1 cellular context compared by ENCODE assay signal in the genomic region with DNA sequence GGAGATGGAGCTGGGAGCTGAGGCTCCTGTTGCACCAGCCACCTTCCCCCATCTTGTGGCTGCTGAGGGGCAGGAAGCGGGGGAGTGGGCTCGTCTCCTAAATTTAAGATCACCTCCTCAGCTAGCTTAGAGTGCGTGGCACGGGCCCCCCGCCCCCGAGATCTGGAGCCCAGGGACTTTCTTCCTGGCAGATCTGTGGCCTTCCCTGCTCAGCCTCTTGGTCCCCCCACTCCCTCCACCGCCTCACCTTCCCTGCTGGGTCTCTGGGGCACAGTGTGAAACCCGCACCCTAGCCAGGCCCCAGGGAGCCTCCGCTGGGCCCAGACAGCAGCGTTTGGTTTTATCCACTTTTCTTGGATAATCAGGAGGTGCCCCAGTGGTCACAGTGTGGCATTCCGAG.
TF ChIP-seq lines count a peak whose summit lies in the region.

No MANE protein-coding gene starts in this region.

TF ChIP-seq in GM12878, 131 proteins besides CTCF, POLR2A, EP300 and RAD21:
- no peak for TF ChIP-seq BMI1 (IDR thresholded peaks at IDR 0.05; ENCODE audit: borderline replicate concordance)
- no peak for TF ChIP-seq PML (IDR thresholded peaks at IDR 0.05; ENCODE audit: low read length)
- no peak for TF ChIP-seq TAF1 (IDR thresholded peaks at IDR 0.05; ENCODE audit: borderline replicate concordance, low read depth, low read length)
- TF ChIP-seq ZNF384 (IDR thresholded peaks at IDR 0.05; ENCODE audit: borderline replicate concordance, low read depth, low read length): no peak
- TF ChIP-seq YY1 (IDR thresholded peaks at IDR 0.05; ENCODE audit: low read depth, low read length): no peak
- TF ChIP-seq CEBPB (IDR thresholded peaks at IDR 0.05; ENCODE audit: borderline replicate concordance in 1 of 2, low read depth in 2 of 2, low read length in 2 of 2): no peak
- TF ChIP-seq HCFC1 (IDR thresholded peaks at IDR 0.05; ENCODE audit: low read length): no peak
- no peak for TF ChIP-seq CREB1 (IDR thresholded peaks at IDR 0.05; ENCODE audit: low read depth)
- no peak for TF ChIP-seq JUNB (IDR thresholded peaks at IDR 0.05)
- TF ChIP-seq SUPT20H (IDR thresholded peaks at IDR 0.05; ENCODE audit: borderline replicate concordance, control insufficient read depth, low read depth, low read length): no peak
- TF ChIP-seq SMC3 (IDR thresholded peaks at IDR 0.05; ENCODE audit: borderline replicate concordance, low read length): no peak
- TF ChIP-seq, protein P1, sequence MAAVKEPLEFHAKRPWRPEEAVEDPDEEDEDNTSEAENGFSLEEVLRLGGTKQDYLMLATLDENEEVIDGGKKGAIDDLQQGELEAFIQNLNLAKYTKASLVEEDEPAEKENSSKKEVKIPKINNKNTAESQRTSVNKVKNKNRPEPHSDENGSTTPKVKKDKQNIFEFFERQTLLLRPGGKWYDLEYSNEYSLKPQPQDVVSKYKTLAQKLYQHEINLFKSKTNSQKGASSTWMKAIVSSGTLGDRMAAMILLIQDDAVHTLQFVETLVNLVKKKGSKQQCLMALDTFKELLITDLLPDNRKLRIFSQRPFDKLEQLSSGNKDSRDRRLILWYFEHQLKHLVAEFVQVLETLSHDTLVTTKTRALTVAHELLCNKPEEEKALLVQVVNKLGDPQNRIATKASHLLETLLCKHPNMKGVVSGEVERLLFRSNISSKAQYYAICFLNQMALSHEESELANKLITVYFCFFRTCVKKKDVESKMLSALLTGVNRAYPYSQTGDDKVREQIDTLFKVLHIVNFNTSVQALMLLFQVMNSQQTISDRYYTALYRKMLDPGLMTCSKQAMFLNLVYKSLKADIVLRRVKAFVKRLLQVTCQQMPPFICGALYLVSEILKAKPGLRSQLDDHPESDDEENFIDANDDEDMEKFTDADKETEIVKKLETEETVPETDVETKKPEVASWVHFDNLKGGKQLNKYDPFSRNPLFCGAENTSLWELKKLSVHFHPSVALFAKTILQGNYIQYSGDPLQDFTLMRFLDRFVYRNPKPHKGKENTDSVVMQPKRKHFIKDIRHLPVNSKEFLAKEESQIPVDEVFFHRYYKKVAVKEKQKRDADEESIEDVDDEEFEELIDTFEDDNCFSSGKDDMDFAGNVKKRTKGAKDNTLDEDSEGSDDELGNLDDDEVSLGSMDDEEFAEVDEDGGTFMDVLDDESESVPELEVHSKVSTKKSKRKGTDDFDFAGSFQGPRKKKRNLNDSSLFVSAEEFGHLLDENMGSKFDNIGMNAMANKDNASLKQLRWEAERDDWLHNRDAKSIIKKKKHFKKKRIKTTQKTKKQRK (IDR thresholded peaks at IDR 0.05; ENCODE audit: low read depth, low read length): no peak
- TF ChIP-seq, protein P2, sequence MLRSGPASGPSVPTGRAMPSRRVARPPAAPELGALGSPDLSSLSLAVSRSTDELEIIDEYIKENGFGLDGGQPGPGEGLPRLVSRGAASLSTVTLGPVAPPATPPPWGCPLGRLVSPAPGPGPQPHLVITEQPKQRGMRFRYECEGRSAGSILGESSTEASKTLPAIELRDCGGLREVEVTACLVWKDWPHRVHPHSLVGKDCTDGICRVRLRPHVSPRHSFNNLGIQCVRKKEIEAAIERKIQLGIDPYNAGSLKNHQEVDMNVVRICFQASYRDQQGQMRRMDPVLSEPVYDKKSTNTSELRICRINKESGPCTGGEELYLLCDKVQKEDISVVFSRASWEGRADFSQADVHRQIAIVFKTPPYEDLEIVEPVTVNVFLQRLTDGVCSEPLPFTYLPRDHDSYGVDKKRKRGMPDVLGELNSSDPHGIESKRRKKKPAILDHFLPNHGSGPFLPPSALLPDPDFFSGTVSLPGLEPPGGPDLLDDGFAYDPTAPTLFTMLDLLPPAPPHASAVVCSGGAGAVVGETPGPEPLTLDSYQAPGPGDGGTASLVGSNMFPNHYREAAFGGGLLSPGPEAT (IDR thresholded peaks at IDR 0.05; ENCODE audit: low read depth): no peak
- TF ChIP-seq, protein P3, sequence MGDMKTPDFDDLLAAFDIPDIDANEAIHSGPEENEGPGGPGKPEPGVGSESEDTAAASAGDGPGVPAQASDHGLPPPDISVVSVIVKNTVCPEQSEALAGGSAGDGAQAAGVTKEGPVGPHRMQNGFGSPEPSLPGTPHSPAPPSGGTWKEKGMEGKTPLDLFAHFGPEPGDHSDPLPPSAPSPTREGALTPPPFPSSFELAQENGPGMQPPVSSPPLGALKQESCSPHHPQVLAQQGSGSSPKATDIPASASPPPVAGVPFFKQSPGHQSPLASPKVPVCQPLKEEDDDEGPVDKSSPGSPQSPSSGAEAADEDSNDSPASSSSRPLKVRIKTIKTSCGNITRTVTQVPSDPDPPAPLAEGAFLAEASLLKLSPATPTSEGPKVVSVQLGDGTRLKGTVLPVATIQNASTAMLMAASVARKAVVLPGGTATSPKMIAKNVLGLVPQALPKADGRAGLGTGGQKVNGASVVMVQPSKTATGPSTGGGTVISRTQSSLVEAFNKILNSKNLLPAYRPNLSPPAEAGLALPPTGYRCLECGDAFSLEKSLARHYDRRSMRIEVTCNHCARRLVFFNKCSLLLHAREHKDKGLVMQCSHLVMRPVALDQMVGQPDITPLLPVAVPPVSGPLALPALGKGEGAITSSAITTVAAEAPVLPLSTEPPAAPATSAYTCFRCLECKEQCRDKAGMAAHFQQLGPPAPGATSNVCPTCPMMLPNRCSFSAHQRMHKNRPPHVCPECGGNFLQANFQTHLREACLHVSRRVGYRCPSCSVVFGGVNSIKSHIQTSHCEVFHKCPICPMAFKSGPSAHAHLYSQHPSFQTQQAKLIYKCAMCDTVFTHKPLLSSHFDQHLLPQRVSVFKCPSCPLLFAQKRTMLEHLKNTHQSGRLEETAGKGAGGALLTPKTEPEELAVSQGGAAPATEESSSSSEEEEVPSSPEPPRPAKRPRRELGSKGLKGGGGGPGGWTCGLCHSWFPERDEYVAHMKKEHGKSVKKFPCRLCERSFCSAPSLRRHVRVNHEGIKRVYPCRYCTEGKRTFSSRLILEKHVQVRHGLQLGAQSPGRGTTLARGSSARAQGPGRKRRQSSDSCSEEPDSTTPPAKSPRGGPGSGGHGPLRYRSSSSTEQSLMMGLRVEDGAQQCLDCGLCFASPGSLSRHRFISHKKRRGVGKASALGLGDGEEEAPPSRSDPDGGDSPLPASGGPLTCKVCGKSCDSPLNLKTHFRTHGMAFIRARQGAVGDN (IDR thresholded peaks at IDR 0.05): no peak
TF ChIP-seq in GM12878: peak in this region for 0.
